Comparison of ENCODE assay signal across 13 cellular contexts in the genomic region with DNA sequence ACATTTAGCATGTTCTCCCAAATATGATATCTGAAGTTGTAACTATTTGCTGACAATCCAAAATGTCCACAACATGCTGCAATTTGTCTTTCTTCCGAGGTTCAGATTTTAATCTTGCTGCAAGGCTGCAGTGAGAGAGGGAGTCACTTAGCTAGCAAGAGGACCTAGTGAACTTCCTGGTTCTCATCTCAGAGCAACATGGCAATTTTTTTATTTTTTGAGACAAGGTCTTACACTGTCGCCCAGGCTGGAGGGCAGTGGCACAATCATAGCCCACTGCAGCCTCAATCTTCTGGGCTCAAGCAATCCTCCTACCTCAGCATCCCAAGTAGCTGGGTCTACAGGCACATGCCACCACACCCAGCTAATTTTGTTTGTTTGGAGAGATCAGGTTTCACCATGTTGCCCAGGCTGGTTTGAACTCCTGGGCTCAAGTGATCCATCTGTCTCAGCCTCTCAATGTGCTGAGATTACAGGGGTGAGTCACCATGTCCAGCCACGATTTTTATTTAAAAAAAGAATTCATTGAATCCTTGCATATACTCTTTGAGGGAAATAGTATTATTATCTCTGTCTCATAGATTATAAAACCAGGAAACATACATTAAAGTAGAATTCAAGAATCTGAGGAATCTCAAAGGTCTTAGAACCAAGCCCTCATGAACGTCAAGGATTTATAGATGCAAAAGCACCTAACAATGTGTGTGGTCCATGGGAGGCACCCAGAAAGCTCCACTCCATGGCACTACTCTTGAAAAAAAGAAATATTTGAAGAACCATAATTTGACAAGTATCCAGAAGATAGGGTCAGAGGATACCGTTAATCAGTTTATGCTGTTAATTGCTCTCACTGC. TPM values are rescaled to one million over a fixed set of nuclear protein-coding genes. Genes with fewer than 3 reads are reported as not detected.
DNase-seq lines count a peak whose midpoint lies in the region; ATAC-seq and TF ChIP-seq lines count a peak whose summit lies in the region.
"Had no signal": no experiment of that assay in that cellular context is flagged by ENCODE, and none has a peak within 500 bp of the region (broad histone marks: within the 10 kb centered on the region; RNA-seq: fewer than 3 reads in every experiment).

No MANE protein-coding gene starts in this region.

- intact Hi-C loops in vagina (cut with DNase I): no loop called here
- intact Hi-C loops in sigmoid colon (cut with DNase I): no loop called here

- peaks cover 63% of the 10 kb centered on the region for H3K4me1 ChIP-seq in Loucy (ENCODE audit: insufficient read depth, low read length, poor library complexity, severe bottlenecking)
- no peaks in the 10 kb centered on the region for H3K4me1 ChIP-seq in lung (ENCODE audit: control insufficient read depth in 2 of 2, insufficient read depth in 2 of 2, low read length in 2 of 2)
- no peaks in the 10 kb centered on the region for H3K4me1 ChIP-seq in vagina
- no peaks in the 10 kb centered on the region for H3K4me1 ChIP-seq in sigmoid colon
- H3K4me1 ChIP-seq: gastroesophageal sphincter had no signal

- no peaks in the 10 kb centered on the region for H4K20me1 ChIP-seq in Loucy (ENCODE audit: insufficient read depth, low read length, poor library complexity, severe bottlenecking)

- TF ChIP-seq POLR2A in vagina (IDR thresholded peaks at IDR 0.05): no peak
- TF ChIP-seq POLR2A in sigmoid colon (IDR thresholded peaks at IDR 0.05): no peak

- TF ChIP-seq CTCF in Loucy (conservative IDR thresholded peaks at IDR 0.05; ENCODE audit: low read length) (no peak), lung (IDR thresholded peaks at IDR 0.05; ENCODE audit: control extremely low read depth, extremely low read depth) (no peak), vagina (IDR thresholded peaks at IDR 0.05) (no peak), sigmoid colon (IDR thresholded peaks at IDR 0.05) (no peak)

- H3K79me2 ChIP-seq in Loucy (ENCODE audit: insufficient read depth, low read length): no peaks in the 10 kb centered on the region

- H3F3A ChIP-seq in Loucy (ENCODE audit: low read depth): peaks cover 18% of the 10 kb centered on the region

- TF ChIP-seq EP300 in sigmoid colon (IDR thresholded peaks at IDR 0.05): no peak

- H3K36me3 ChIP-seq in Loucy (ENCODE audit: insufficient read depth, low read length) (no peaks in the 10 kb centered on the region), lung (ENCODE audit: control insufficient read depth in 2 of 2, insufficient read depth in 2 of 2, low read length in 2 of 2) (no peaks in the 10 kb centered on the region), vagina (no peaks in the 10 kb centered on the region), sigmoid colon (no peaks in the 10 kb centered on the region)
- H3K36me3 ChIP-seq: gastroesophageal sphincter, thoracic aorta had no signal

- no peaks in the 10 kb centered on the region for H3K27me3 ChIP-seq in Loucy (ENCODE audit: insufficient read depth, low read length, poor library complexity, severe bottlenecking)
- no peaks in the 10 kb centered on the region for H3K27me3 ChIP-seq in lung (ENCODE audit: control insufficient read depth, insufficient read depth)
- H3K27me3 ChIP-seq in vagina: no peaks in the 10 kb centered on the region
- H3K27me3 ChIP-seq in sigmoid colon: no peaks in the 10 kb centered on the region

- H3K27ac ChIP-seq in lung (ENCODE audit: low read depth in 1 of 2, low read length in 1 of 2): no peak overlapping the region
- no peak overlapping the region for H3K27ac ChIP-seq in vagina
- no peak overlapping the region for H3K27ac ChIP-seq in sigmoid colon
- H3K27ac ChIP-seq: gastroesophageal sphincter, thoracic aorta had no signal

- peak overlapping the region; percentile 59 for H2AFZ ChIP-seq in Loucy (ENCODE audit: low read length)

- DNase-seq in EH (ENCODE audit: low read depth): peak; percentile 81
- peak; percentile 80 for DNase-seq in amniotic epithelial cell (ENCODE audit: low read depth)
- peak; percentile 17 for DNase-seq in lung (ENCODE audit: low spot score)
- no peak for DNase-seq in vagina (ENCODE audit: extremely low spot score in 2 of 2)
- DNase-seq in sigmoid colon: no peak
- DNase-seq: activated CD8-positive, alpha-beta memory T cell treated with anti-CD3 and anti-CD28 coated beads, Interleukin-2, amount 50 U/mL, for 48 hours; caudate nucleus; DMS79 had no signal

- WGBS in lung, 2 donors: 51 to 61% methylated on average over 5 of the region's 5 CpGs
- 66 to 78% methylated on average over 5 of the region's 5 CpGs for WGBS in sigmoid colon, 2 donors

- no peaks in the 10 kb centered on the region for H3K9me2 ChIP-seq in Loucy (replicated peaks; ENCODE audit: low read depth, low read length)

- peak overlapping the region; percentile 38 for H3K4me2 ChIP-seq in Loucy (ENCODE audit: low read depth, low read length, poor library complexity, severe bottlenecking)

- no peak for ATAC-seq in lung (ENCODE audit: insufficient read depth, low FRiP score)
- no peak for ATAC-seq in GM18502 (IDR thresholded peaks at IDR 0.05; ENCODE audit: poor library complexity, unreplicated experiment)
- ATAC-seq: gastroesophageal sphincter had no signal

- peak overlapping the region; percentile 2 for H3K9ac ChIP-seq in Loucy (ENCODE audit: low read depth, low read length, poor library complexity, severe bottlenecking)

- H3K9me3 ChIP-seq in Loucy (ENCODE audit: insufficient read depth, low read depth, low read length) (no peaks in the 10 kb centered on the region), lung (ENCODE audit: control insufficient read depth in 2 of 2, insufficient read depth in 1 of 2, low read length in 1 of 2) (no peaks in the 10 kb centered on the region), vagina (no peaks in the 10 kb centered on the region), sigmoid colon (no peaks in the 10 kb centered on the region)
- H3K9me3 ChIP-seq: gastroesophageal sphincter, thoracic aorta had no signal

- H3K4me3 ChIP-seq in Loucy (ENCODE audit: low read length, poor library complexity, severe bottlenecking): no peak overlapping the region
- H3K4me3 ChIP-seq in lung: no peak overlapping the region
- H3K4me3 ChIP-seq in vagina: no peak overlapping the region
- H3K4me3 ChIP-seq in sigmoid colon: no peak overlapping the region
- H3K4me3 ChIP-seq: gastroesophageal sphincter, thoracic aorta had no signal

RNA-seq across cellular contexts. Expression of a gene that starts 9.1 kb away (rescaled TPM):
- 1 to 10 TPM in 1 of 2 donors, under 1 TPM in 1; 0.82 to 8.6 TPM for total RNA-seq in lung
- polyA plus RNA-seq in lung: 1 to 10 TPM in 1 of 2 donors, under 1 TPM in 1; 0.57 to 1.4 TPM
- total RNA-seq in vagina: 0.49 TPM
- 1 to 10 TPM in 3 of 4 donors, under 1 TPM in 1; 0.16 to 1.4 (median 1.2) TPM for total RNA-seq in sigmoid colon
- 1 to 10 TPM in 1 of 3 donors, under 1 TPM in 1, not detected in 1; 0.26 to 2.4 TPM for polyA plus RNA-seq in sigmoid colon
- total RNA-seq: pulmonary artery endothelial cell had no signal

Comparison
In these comparisons a context has a peak if more than half of its experiments do, and no peak if none do; other contexts are left out.
1. DNase-seq: peak in EH (single experiment), amniotic epithelial cell (single experiment) and lung (single experiment); none in vagina (0 of 2) and sigmoid colon (single experiment).